In genomic region chr11:124753207-124753606, GRCh38 we compare ENCODE assay signal across 22 cellular contexts. TPM values are rescaled to one million over a fixed set of nuclear protein-coding genes. Genes with fewer than 3 reads are reported as not detected.
A peak's percentile ranks its signal among the peaks of the same experiment; 100 is the strongest.
DNase-seq lines count a peak whose midpoint lies in the region; ATAC-seq and TF ChIP-seq lines count a peak whose summit lies in the region.
"Had no signal": no experiment of that assay in that cellular context is flagged by ENCODE, and none has a peak within 500 bp of the region (broad histone marks: within the 10 kb centered on the region; RNA-seq: fewer than 3 reads in every experiment).

No MANE protein-coding gene starts in this region.

- in situ Hi-C loops in GM13977 (cut with MboI; ENCODE audit: low pct_unique_long_range_greater_than_20kb, low sequenced_read_pairs, unreplicated experiment), result no loop called here

- 0 out of 2 replicates have a peak, but pooled peaks have one; percentile 7 for ATAC-seq in PC-3
- ATAC-seq: stimulated activated memory B cell treated with anti-CD40 and anti-IgM and Interleukin-4, amounts not matched to agents 10 μg/mL and 1 μg/mL and 100 μg/mL, for 72 hours had no signal

- no peak overlapping the region; a peak in 1 of 22 replicates for H3K27ac ChIP-seq in BLaER1 treated with 17β-estradiol and CSF1 and Interleukin-3, amounts not matched to agents 10 nM and 100 nM
- H3K27ac ChIP-seq in PC-3 (ENCODE audit: low read length), result no peak overlapping the region
- no peak overlapping the region for H3K27ac ChIP-seq in SJCRH30
- H3K27ac ChIP-seq in colonic mucosa, result no peak overlapping the region
- H3K27ac ChIP-seq: adrenal gland, neural progenitor cell, prostate gland, thoracic aorta had no signal

- intact Hi-C loops in PC-3 (cut with micrococcal nuclease), result no loop called here
- intact Hi-C loops in colonic mucosa (cut with DNase I), result no loop called here

- H3K4me1 ChIP-seq in BLaER1 treated with 17β-estradiol and CSF1 and Interleukin-3, amounts not matched to agents 10 nM and 100 nM, result peaks cover 24 to 67% (median 47%) of the 10 kb centered on the region in 10 experiments
- H3K4me1 ChIP-seq in PC-3 (ENCODE audit: insufficient read depth, low read length), result peaks cover 45% of the 10 kb centered on the region
- H3K4me1 ChIP-seq in SJCRH30, result no peaks in the 10 kb centered on the region
- H3K4me1 ChIP-seq in colonic mucosa, result peaks cover 4% of the 10 kb centered on the region
- H3K4me1 ChIP-seq: prostate gland had no signal

- no peaks in the 10 kb centered on the region for H3K79me2 ChIP-seq in PC-3 (ENCODE audit: low read length)

- CTCF ChIA-PET in PC-3 (lab: Charles Lee), result interaction anchor here (0.7 to 1.1 kb wide), 4 partner anchors 13 to 83 kb away, joined by 3 to 4 read pairs (median 3); partner anchors contain the start of gene NRGN

- TF ChIP-seq CTCF in GM13977 (IDR thresholded peaks at IDR 0.05; ENCODE audit: extremely low read depth, insufficient read depth, missing control alignments) (no peak), PC-3 (conservative IDR thresholded peaks at IDR 0.05; ENCODE audit: low read depth, low read length) (no peak), colonic mucosa (IDR thresholded peaks at IDR 0.05) (no peak)

- no peak overlapping the region for H3K4me3 ChIP-seq in BLaER1 treated with 17β-estradiol and CSF1 and Interleukin-3, amounts not matched to agents 10 nM and 100 nM
- H3K4me3 ChIP-seq in PC-3 (ENCODE audit: low read length), result no peak overlapping the region
- H3K4me3 ChIP-seq in SJCRH30, result no peak overlapping the region
- H3K4me3 ChIP-seq in colonic mucosa, result no peak overlapping the region
- H3K4me3 ChIP-seq: adrenal gland, coronary artery, neural progenitor cell, prostate gland, thoracic aorta had no signal

- H3K9me2 ChIP-seq in PC-3 (replicated peaks; ENCODE audit: low read length), result no peaks in the 10 kb centered on the region

- TSS peak; percentile 8 for BruUV-seq in PC-3 (replicated peaks; lab: Mats Ljungman, UMichigan)

- no peaks in the 10 kb centered on the region for H3F3A ChIP-seq in PC-3 (ENCODE audit: low read length, unreplicated experiment)

- H2AFZ ChIP-seq in PC-3 (ENCODE audit: low read length), result no peak overlapping the region
- H2AFZ ChIP-seq: neural progenitor cell had no signal

- H3K9ac ChIP-seq in BLaER1 treated with 17β-estradiol and CSF1 and Interleukin-3, amounts not matched to agents 10 nM and 100 nM, result no peak overlapping the region
- no peak overlapping the region for H3K9ac ChIP-seq in PC-3 (ENCODE audit: low read length)
- H3K9ac ChIP-seq in colonic mucosa (ENCODE audit: low read depth in 2 of 2, low read length in 2 of 2), result no peak overlapping the region
- H3K9ac ChIP-seq: neural progenitor cell had no signal

- no peaks in the 10 kb centered on the region for H3K27me3 ChIP-seq in BLaER1 treated with 17β-estradiol and CSF1 and Interleukin-3, amounts not matched to agents 10 nM and 100 nM
- H3K27me3 ChIP-seq in PC-3 (ENCODE audit: low read length), result no peaks in the 10 kb centered on the region
- no peaks in the 10 kb centered on the region for H3K27me3 ChIP-seq in SJCRH30
- H3K27me3 ChIP-seq in colonic mucosa, result no peaks in the 10 kb centered on the region

- DNase-seq in GM13977 (ENCODE audit: low spot score), result peak; percentile 17
- DNase-seq in PC-3, result no peak
- peak; percentile 4 for DNase-seq in left kidney (ENCODE audit: low read depth, low spot score)
- no peak for DNase-seq in SJCRH30
- DNase-seq in GF-D8 (lab: John Stamatoyannopoulos, UW), result no peak
- DNase-seq in colonic mucosa, result no peak
- DNase-seq: activated CD8-positive, alpha-beta memory T cell treated with anti-CD3 and anti-CD28 coated beads, Interleukin-2, amount 50 U/mL, for 48 hours; activated effector memory CD4-positive, alpha-beta T cell treated with anti-CD3 and anti-CD28 coated beads, Interleukin-2, amount 50 U/mL, for 16 hours; adrenal gland; NCI-H1048; NCI-H2029; NCI-H446; NK-92 treated with Interleukin-12 subunit alpha and Interleukin-12 subunit beta, amount 100 ng/mL, for 24 hours; stimulated activated CD4-positive, alpha-beta T cell treated with anti-CD3 and anti-CD28 coated beads, Interleukin-1b, Interleukin-23, amount 100 ng/mL, for 48 hours had no signal

- POLR2A ChIA-PET in PC-3 (lab: Charles Lee; ENCODE audit: unreplicated experiment), result no interaction called here

- no peaks in the 10 kb centered on the region for H3K9me3 ChIP-seq in BLaER1 treated with 17β-estradiol and CSF1 and Interleukin-3, amounts not matched to agents 10 nM and 100 nM (replicated peaks in 1 of 11)
- H3K9me3 ChIP-seq in PC-3 (ENCODE audit: low read length) (no peaks in the 10 kb centered on the region), SJCRH30 (replicated peaks) (no peaks in the 10 kb centered on the region), colonic mucosa (no peaks in the 10 kb centered on the region)
- H3K9me3 ChIP-seq: adrenal gland, prostate gland, thoracic aorta had no signal

- H3K4me2 ChIP-seq in BLaER1 treated with 17β-estradiol and CSF1 and Interleukin-3, amounts not matched to agents 10 nM and 100 nM, result peak overlapping the region in 10 of 11 experiments; percentile 27 to 87 (median 60); a peak in 18 of 22 replicates
- H3K4me2 ChIP-seq in PC-3 (ENCODE audit: low read length), result no peak overlapping the region
- H3K4me2 ChIP-seq: neural progenitor cell had no signal

- H4K20me1 ChIP-seq in BLaER1 treated with 17β-estradiol and CSF1 and Interleukin-3, amounts not matched to agents 10 nM and 100 nM, result peaks cover 0 to 13% (median 0%) of the 10 kb centered on the region in 11 experiments; a peak in 3 of 22 replicates
- no peaks in the 10 kb centered on the region for H4K20me1 ChIP-seq in PC-3 (ENCODE audit: low read length)

- peaks cover 0 to 23% (median 0%) of the 10 kb centered on the region in 11 experiments; a peak in 4 of 22 replicates for H3K36me3 ChIP-seq in BLaER1 treated with 17β-estradiol and CSF1 and Interleukin-3, amounts not matched to agents 10 nM and 100 nM
- H3K36me3 ChIP-seq in PC-3 (ENCODE audit: low read depth, low read length), result no peaks in the 10 kb centered on the region
- no peaks in the 10 kb centered on the region for H3K36me3 ChIP-seq in SJCRH30
- no peaks in the 10 kb centered on the region for H3K36me3 ChIP-seq in colonic mucosa
- H3K36me3 ChIP-seq: adrenal gland, neural progenitor cell, prostate gland, thoracic aorta had no signal

RNA-seq across cellular contexts. Expression of gene VSIG2, which starts 1.2 kb away (rescaled TPM):
- total RNA-seq in PC-3 (2014; rRNA removed) (not detected in 2 replicates), colonic mucosa (100 to 1,000 TPM; 122 to 155 TPM)
- not detected in 2 replicates for total RNA-seq in SJCRH30 (2014; rRNA removed; shearing (Covaris generic))
- total RNA-seq: skeletal muscle tissue; T-helper 1 cell treated with Interleukin-12 subunit alpha and Interleukin-12 subunit beta and Interleukin-4 antibody, amounts not matched to agents 30 ng/mL and 1 ng/mL, for 36 hours had no signal

RNA-seq across cellular contexts. Expression of gene ESAM, which starts 8.9 kb away (rescaled TPM):
- 10.4 and 10.8 TPM in 2 replicates for total RNA-seq in PC-3 (2014; rRNA removed)
- total RNA-seq in SJCRH30 (2014; rRNA removed; shearing (Covaris generic)), result 0.16 TPM in 1 of 2 replicates, not detected in the other
- 10 to 100 TPM; 10.4 to 15.7 TPM for total RNA-seq in colonic mucosa

RNA-seq across cellular contexts. Expression of gene NRGN, which starts 13.5 kb away (rescaled TPM):
- 15.5 and 20.3 TPM in 2 replicates for total RNA-seq in PC-3 (2014; rRNA removed)
- total RNA-seq in SJCRH30 (2014; rRNA removed; shearing (Covaris generic)), result 4.5 and 4.6 TPM in 2 replicates
- total RNA-seq in colonic mucosa, result 10 to 100 TPM in 1 of 2 donors, 1 to 10 TPM in 1; 3.1 to 11.1 TPM
- total RNA-seq: skeletal muscle tissue had no signal

RNA-seq across cellular contexts. Expression of gene MSANTD2, which starts 47.0 kb away (rescaled TPM):
- 29.5 and 32.6 TPM in 2 replicates for total RNA-seq in PC-3 (2014; rRNA removed)
- 9.2 and 12.6 TPM in 2 replicates for total RNA-seq in SJCRH30 (2014; rRNA removed; shearing (Covaris generic))
- 10 to 100 TPM in 1 of 2 donors, 1 to 10 TPM in 1; 7.0 to 12.7 TPM for total RNA-seq in colonic mucosa

Comparison
In these comparisons a context has a peak if more than half of its experiments do, and no peak if none do; other contexts are left out.
1. DNase-seq: peak in GM13977 (single experiment) and left kidney (single experiment); none in PC-3 (single experiment), SJCRH30 (0 of 2), GF-D8 (single experiment) and colonic mucosa (single experiment).
2. RNA of gene VSIG2, which starts 1.2 kb away (total RNA-seq): 122 to 155 TPM in colonic mucosa; not detected in PC-3 and not detected in SJCRH30; every median in the first group is over 100 times any median in the second.